26 cellular contexts compared by ENCODE assay signal in genomic region chr20:49649672-49650071, GRCh38.
"Had no signal": no experiment of that assay in that cellular context is flagged by ENCODE, and none has a peak within 500 bp of the region (broad histone marks: within the 10 kb centered on the region; RNA-seq: fewer than 3 reads in every experiment).

No MANE protein-coding gene starts in this region.

- H3K9me3 Mint-ChIP-seq: activated B cell treated with CpG ODN at 0.5 μM for 24 hours; activated CD8-positive, alpha-beta T cell treated with anti-CD3 and anti-CD28 coated beads for 36 hours; activated naive CD4-positive, alpha-beta T cell treated with anti-CD3 and anti-CD28 coated beads for 36 hours; activated naive CD4-positive, alpha-beta T cell treated with anti-CD3 and anti-CD28 coated beads, Interleukin-2, amount 50 U/mL, for 24 hours; activated naive CD8-positive, alpha-beta T cell treated with anti-CD3 and anti-CD28 coated beads for 36 hours; activated naive CD8-positive, alpha-beta T cell treated with anti-CD3 and anti-CD28 coated beads, Interleukin-2, amount 50 U/mL, for 24 hours; activated T-cell treated with anti-CD3 and anti-CD28 coated beads, Interleukin-2, amount 50 U/mL, for 4 hours; activated T-helper 2 cell treated with anti-CD3 and anti-CD28 coated beads, Interferon-gamma antibody, Interleukin-2, Interleukin-4, amounts not matched to agents 10 μg/mL and 5 μg/mL and 100 μg/mL, durations not matched to agents 14 hours and 24 hours and 36 hours; T-helper 2 cell treated with Interferon-gamma antibody and Interleukin-4, amounts not matched to agents 5 μg/mL and 100 μg/mL, for 36 hours had no signal

- H3K4me1 Mint-ChIP-seq: activated B cell treated with CpG ODN at 0.5 μM for 24 hours; activated naive CD4-positive, alpha-beta T cell treated with anti-CD3 and anti-CD28 coated beads, Interleukin-2, amount 50 U/mL, for 24 hours; activated naive CD8-positive, alpha-beta T cell treated with anti-CD3 and anti-CD28 coated beads for 36 hours; activated naive CD8-positive, alpha-beta T cell treated with anti-CD3 and anti-CD28 coated beads, Interleukin-2, amount 50 U/mL, for 24 hours had no signal

- DNase-seq: activated B cell treated with CpG ODN at 0.5 μM for 24 hours; activated CD4-positive, alpha-beta T cell treated with anti-CD3 and anti-CD28 coated beads for 48 hours; activated CD4-positive, alpha-beta T cell treated with anti-CD3 and anti-CD28 coated beads, Interleukin-2, amount 50 U/mL, for 1 hour; activated CD4-positive, alpha-beta T cell treated with anti-CD3 and anti-CD28 coated beads, Interleukin-2, amount 50 U/mL, for 48 hours; activated CD8-positive, alpha-beta memory T cell treated with anti-CD3 and anti-CD28 coated beads for 24 hours; activated CD8-positive, alpha-beta T cell treated with anti-CD3 and anti-CD28 coated beads for 36 hours; activated effector memory CD4-positive, alpha-beta T cell treated with anti-CD3 and anti-CD28 coated beads, Interleukin-2, amount 50 U/mL, for 16 hours; activated naive CD4-positive, alpha-beta T cell treated with anti-CD3 and anti-CD28 coated beads for 36 hours; activated naive CD8-positive, alpha-beta T cell treated with anti-CD3 and anti-CD28 coated beads for 36 hours; activated naive CD8-positive, alpha-beta T cell treated with anti-CD3 and anti-CD28 coated beads, Interleukin-2, amount 50 U/mL, for 24 hours; activated T-cell treated with anti-CD3 and anti-CD28 coated beads, Interleukin-2, amount 50 U/mL, for 4 hours; amygdala; aorta; body of pancreas; cortex of kidney; dermis blood vessel endothelial cell; effector CD8-positive, alpha-beta T cell; foreskin melanocyte; T1000; WERI-Rb-1 had no signal

- H3K4me3 ChIP-seq: adrenal gland, body of pancreas had no signal

- ATAC-seq: activated CD4-positive, CD25-positive, alpha-beta regulatory T cell treated with anti-CD3 and anti-CD28 coated beads, Interleukin-2, amount 50 U/mL, for 24 hours; activated CD8-positive, alpha-beta T cell treated with anti-CD3 and anti-CD28 coated beads for 36 hours; activated naive CD8-positive, alpha-beta T cell treated with anti-CD3 and anti-CD28 coated beads, Interleukin-2, amount 50 U/mL, for 24 hours; activated T-cell treated with anti-CD3 and anti-CD28 coated beads, Interleukin-2, amount 50 U/mL, for 4 hours; body of pancreas; esophagus mucosa had no signal

- H3K4me3 Mint-ChIP-seq: activated B cell treated with CpG ODN at 0.5 μM for 24 hours; activated CD8-positive, alpha-beta T cell treated with anti-CD3 and anti-CD28 coated beads for 36 hours; activated naive CD4-positive, alpha-beta T cell treated with anti-CD3 and anti-CD28 coated beads for 36 hours; activated naive CD4-positive, alpha-beta T cell treated with anti-CD3 and anti-CD28 coated beads, Interleukin-2, amount 50 U/mL, for 24 hours; activated naive CD8-positive, alpha-beta T cell treated with anti-CD3 and anti-CD28 coated beads for 36 hours; activated naive CD8-positive, alpha-beta T cell treated with anti-CD3 and anti-CD28 coated beads, Interleukin-2, amount 50 U/mL, for 24 hours; activated T-cell treated with anti-CD3 and anti-CD28 coated beads, Interleukin-2, amount 50 U/mL, for 4 hours; T-helper 2 cell treated with Interferon-gamma antibody and Interleukin-4, amounts not matched to agents 5 μg/mL and 100 μg/mL, for 36 hours had no signal

- H3K27me3 ChIP-seq: adrenal gland, body of pancreas had no signal

- H3K9me3 ChIP-seq: adrenal gland, body of pancreas had no signal

- H3K27ac Mint-ChIP-seq: activated B cell treated with CpG ODN at 0.5 μM for 24 hours; activated CD8-positive, alpha-beta T cell treated with anti-CD3 and anti-CD28 coated beads for 36 hours; activated naive CD4-positive, alpha-beta T cell treated with anti-CD3 and anti-CD28 coated beads for 36 hours; activated naive CD4-positive, alpha-beta T cell treated with anti-CD3 and anti-CD28 coated beads, Interleukin-2, amount 50 U/mL, for 24 hours; activated naive CD8-positive, alpha-beta T cell treated with anti-CD3 and anti-CD28 coated beads for 36 hours; activated naive CD8-positive, alpha-beta T cell treated with anti-CD3 and anti-CD28 coated beads, Interleukin-2, amount 50 U/mL, for 24 hours; activated T-helper 2 cell treated with anti-CD3 and anti-CD28 coated beads, Interferon-gamma antibody, Interleukin-2, Interleukin-4, amounts not matched to agents 10 μg/mL and 5 μg/mL and 100 μg/mL, durations not matched to agents 14 hours and 24 hours and 36 hours; T-helper 2 cell treated with Interferon-gamma antibody and Interleukin-4, amounts not matched to agents 5 μg/mL and 100 μg/mL, for 36 hours had no signal

- H3K27me3 Mint-ChIP-seq: activated B cell treated with CpG ODN at 0.5 μM for 24 hours; activated CD8-positive, alpha-beta T cell treated with anti-CD3 and anti-CD28 coated beads for 36 hours; activated naive CD4-positive, alpha-beta T cell treated with anti-CD3 and anti-CD28 coated beads, Interleukin-2, amount 50 U/mL, for 24 hours; activated naive CD8-positive, alpha-beta T cell treated with anti-CD3 and anti-CD28 coated beads for 36 hours; activated naive CD8-positive, alpha-beta T cell treated with anti-CD3 and anti-CD28 coated beads, Interleukin-2, amount 50 U/mL, for 24 hours had no signal

- H3K27ac ChIP-seq: adrenal gland, body of pancreas, WERI-Rb-1 had no signal

- H3K4me1 ChIP-seq: adrenal gland, body of pancreas had no signal
